In the genomic region with DNA sequence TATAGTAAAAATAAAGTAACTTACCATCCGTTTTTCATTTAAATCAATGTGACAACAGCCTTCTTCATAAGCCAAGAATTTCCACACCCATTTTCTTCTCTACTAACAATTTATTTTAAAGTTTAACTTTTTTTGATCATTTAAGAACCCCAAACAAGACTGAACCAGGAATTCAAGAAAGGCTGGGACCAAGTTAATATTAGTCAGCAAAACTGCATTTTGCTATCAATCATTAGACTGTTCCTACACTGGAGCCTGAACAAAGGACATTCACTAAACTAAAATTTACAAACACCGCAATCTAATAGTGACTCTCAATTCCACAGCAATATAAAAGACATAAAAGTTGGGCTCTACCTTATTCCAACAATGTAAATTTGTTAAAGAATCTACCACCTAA, we compare ENCODE assay signal across 29 cellular contexts.
"Had no signal": no experiment of that assay in that cellular context is flagged by ENCODE, and none has a peak within 500 bp of the region (broad histone marks: within the 10 kb centered on the region; RNA-seq: fewer than 3 reads in every experiment).

No MANE protein-coding gene starts in this region.

- H3K9me3 Mint-ChIP-seq: activated CD4-positive, alpha-beta T cell treated with anti-CD3 and anti-CD28 coated beads, Interleukin-2, amount 10 ng/mL, durations not matched to agents 24 days and 14 days; activated naive CD4-positive, alpha-beta T cell treated with anti-CD3 and anti-CD28 coated beads, Interleukin-2, amount 50 U/mL, for 24 hours; activated T-cell treated with anti-CD3 and anti-CD28 coated beads, Interleukin-2, amount 50 U/mL, for 24 hours; activated T-helper 1 cell treated with anti-CD3 and anti-CD28 coated beads, Interleukin-12 subunit alpha, Interleukin-12 subunit beta, Interleukin-2, Interleukin-4 antibody, amounts not matched to agents 30 ng/mL and 10 ng/mL and 1 ng/mL, durations not matched to agents 14 hours and 24 hours and 36 hours; IgD-negative memory B cell had no signal

- H3K4me1 ChIP-seq: breast epithelium had no signal

- ATAC-seq: activated CD8-positive, alpha-beta memory T cell treated with anti-CD3 and anti-CD28 coated beads, Interleukin-2, amount 10 ng/mL, durations not matched to agents 7 days and 5 days; PC-3 had no signal

- H3K27ac ChIP-seq: breast epithelium, KMS-11 had no signal

- H3K4me3 Mint-ChIP-seq: activated B cell treated with CpG ODN at 0.5 μM for 24 hours; activated CD4-positive, alpha-beta T cell treated with anti-CD3 and anti-CD28 coated beads, Interleukin-2, amount 10 ng/mL, durations not matched to agents 24 days and 14 days; activated CD8-positive, alpha-beta memory T cell treated with anti-CD3 and anti-CD28 coated beads, Interleukin-2, amount 10 ng/mL, durations not matched to agents 7 days and 5 days; activated naive CD4-positive, alpha-beta T cell treated with anti-CD3 and anti-CD28 coated beads, Interleukin-2, amount 50 U/mL, for 24 hours; activated T-cell treated with anti-CD3 and anti-CD28 coated beads, Interleukin-2, amount 50 U/mL, for 24 hours; activated T-helper 1 cell treated with anti-CD3 and anti-CD28 coated beads, Interleukin-12 subunit alpha, Interleukin-12 subunit beta, Interleukin-2, Interleukin-4 antibody, amounts not matched to agents 30 ng/mL and 10 ng/mL and 1 ng/mL, durations not matched to agents 14 hours and 24 hours and 36 hours; IgD-negative memory B cell had no signal

- DNase-seq: activated B cell treated with CpG ODN at 0.5 μM for 24 hours; activated CD4-positive, alpha-beta T cell treated with anti-CD3 and anti-CD28 coated beads for 1 hour; activated CD4-positive, alpha-beta T cell treated with anti-CD3 and anti-CD28 coated beads, Interleukin-2, amount 10 ng/mL, durations not matched to agents 24 days and 14 days; activated CD4-positive, alpha-beta T cell treated with anti-CD3 and anti-CD28 coated beads, Interleukin-2, amount 50 U/mL, for 48 hours; activated CD8-positive, alpha-beta memory T cell treated with anti-CD3 and anti-CD28 coated beads, Interleukin-2, amount 10 ng/mL, durations not matched to agents 7 days and 5 days; activated effector memory CD4-positive, alpha-beta T cell treated with Interleukin-2 at 50 U/mL for 16 hours; activated naive CD4-positive, alpha-beta T cell; activated T-cell treated with anti-CD3 and anti-CD28 coated beads, Interleukin-2, amount 50 U/mL, for 24 hours; aorta; MG63; MV-4-11; NCI-H1092 treated with DMSO at 0.1 percent for 48 hours; NCI-H1417 treated with DMSO at 0.1 percent for 48 hours; NCI-H1694; NCI-H2029; NCI-H2107; NCI-H345; NCI-H510A; NCI-H526 treated with DMSO at 0.1 percent for 48 hours; PC-3; SHP77 treated with DMSO at 0.1 percent for 48 hours; T-helper 2 cell; T1000 had no signal

- H3K36me3 ChIP-seq: breast epithelium had no signal

- H3K27ac Mint-ChIP-seq: activated B cell treated with CpG ODN at 0.5 μM for 24 hours; activated CD4-positive, alpha-beta T cell treated with anti-CD3 and anti-CD28 coated beads, Interleukin-2, amount 10 ng/mL, durations not matched to agents 24 days and 14 days; activated CD8-positive, alpha-beta memory T cell treated with anti-CD3 and anti-CD28 coated beads, Interleukin-2, amount 10 ng/mL, durations not matched to agents 7 days and 5 days; activated naive CD4-positive, alpha-beta T cell treated with anti-CD3 and anti-CD28 coated beads, Interleukin-2, amount 50 U/mL, for 24 hours; activated T-cell treated with anti-CD3 and anti-CD28 coated beads, Interleukin-2, amount 50 U/mL, for 24 hours; activated T-helper 1 cell treated with anti-CD3 and anti-CD28 coated beads, Interleukin-12 subunit alpha, Interleukin-12 subunit beta, Interleukin-2, Interleukin-4 antibody, amounts not matched to agents 30 ng/mL and 10 ng/mL and 1 ng/mL, durations not matched to agents 14 hours and 24 hours and 36 hours had no signal

- FAIRE-seq: TTC549 had no signal

- H3K4me3 ChIP-seq: breast epithelium, MG63 had no signal

- H3K27me3 Mint-ChIP-seq: activated B cell treated with CpG ODN at 0.5 μM for 24 hours; activated CD4-positive, alpha-beta T cell treated with anti-CD3 and anti-CD28 coated beads, Interleukin-2, amount 10 ng/mL, durations not matched to agents 24 days and 14 days; activated CD8-positive, alpha-beta memory T cell treated with anti-CD3 and anti-CD28 coated beads, Interleukin-2, amount 10 ng/mL, durations not matched to agents 7 days and 5 days; activated naive CD4-positive, alpha-beta T cell treated with anti-CD3 and anti-CD28 coated beads, Interleukin-2, amount 50 U/mL, for 24 hours; activated T-cell treated with anti-CD3 and anti-CD28 coated beads, Interleukin-2, amount 50 U/mL, for 24 hours; IgD-negative memory B cell had no signal

- H3K9me3 ChIP-seq: breast epithelium, MG63 had no signal

- H3K9ac ChIP-seq: KMS-11 had no signal
